Comparison of ENCODE assay signal across 28 cellular contexts in the genomic region with DNA sequence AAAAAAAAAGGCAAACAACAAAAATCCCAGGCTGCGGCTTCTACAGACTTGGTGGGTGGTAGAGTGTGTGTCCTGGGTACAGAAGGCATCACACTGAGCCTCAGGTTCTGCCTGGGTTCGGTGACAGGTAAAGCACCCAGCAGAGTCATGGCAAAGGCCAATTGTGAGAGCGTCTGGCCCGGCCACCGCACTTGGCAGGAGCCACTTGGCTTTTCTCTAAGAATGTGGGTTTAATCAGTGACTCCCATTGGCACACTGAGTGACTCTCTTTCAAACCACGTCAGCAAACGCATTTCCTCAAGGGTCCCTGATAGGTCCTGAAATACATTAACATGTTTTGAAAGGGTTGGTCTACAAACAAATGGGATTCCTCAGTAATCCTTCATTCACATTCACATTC. TPM values are rescaled to one million over a fixed set of nuclear protein-coding genes. Genes with fewer than 3 reads are reported as not detected.
"Had no signal": no experiment of that assay in that cellular context is flagged by ENCODE, and none has a peak within 500 bp of the region (broad histone marks: within the 10 kb centered on the region; RNA-seq: fewer than 3 reads in every experiment).

No MANE protein-coding gene starts in this region.

- H3K4me3 ChIP-seq: hepatocyte, lung, neural progenitor cell, skin epidermis, stomach, thoracic aorta, tibial artery, upper lobe of right lung had no signal

- DNase-seq: islet precursor cell; mesendoderm; naive B cell; natural killer cell; nephron progenitor cell; occipital lobe; right cardiac atrium; stimulated activated CD4-positive, alpha-beta T cell treated with anti-CD3 and anti-CD28 coated beads, Interleukin-12 subunit alpha, Interleukin-12 subunit beta, amount 100 ng/mL, for 4 hours; stimulated activated CD4-positive, alpha-beta T cell treated with anti-CD3 and anti-CD28 coated beads, Interleukin-15, amount 100 ng/mL, for 24 hours; stimulated activated CD4-positive, alpha-beta T cell treated with anti-CD3 and anti-CD28 coated beads, Interleukin-2, amount 100 ng/mL, for 24 hours; stimulated activated CD4-positive, alpha-beta T cell treated with anti-CD3 and anti-CD28 coated beads, Interleukin-4, amount 100 ng/mL, for 1 hour; stimulated activated naive B cell treated with anti-CD40 and anti-IgM and Interleukin-4, amounts not matched to agents 10 μg/mL and 1 μg/mL and 100 μg/mL, for 72 hours; stimulated activated naive CD8-positive, alpha-beta T cell treated with anti-CD3 and anti-CD28 coated beads, Interleukin-15, Interleukin-2, amounts not matched to agents 100 U/mL and 50 U/mL, for 24 hours; stomach; tibial artery; trophoblast cell; upper lobe of right lung had no signal

- H3K9me3 ChIP-seq: neutrophil, thoracic aorta, upper lobe of right lung had no signal

- H3K4me1 ChIP-seq: neural progenitor cell, parathyroid adenoma, upper lobe of right lung had no signal

- H3K27ac ChIP-seq: hepatocyte, neural progenitor cell, neutrophil, parathyroid adenoma, skin epidermis, stomach, thoracic aorta, tibial artery, upper lobe of right lung had no signal

- H3K36me3 ChIP-seq: neural progenitor cell, neutrophil, stomach, thoracic aorta, tibial artery, upper lobe of right lung had no signal

- ATAC-seq: left lobe of liver; natural killer cell; sciatic nerve; stimulated activated naive B cell treated with anti-CD40 and anti-IgM and Interleukin-4, amounts not matched to agents 10 μg/mL and 1 μg/mL and 100 μg/mL, for 72 hours; stimulated activated naive CD8-positive, alpha-beta T cell treated with anti-CD3 and anti-CD28 coated beads, Interleukin-15, Interleukin-2, amounts not matched to agents 100 U/mL and 50 U/mL, for 24 hours; upper lobe of right lung had no signal

RNA-seq across cellular contexts. Expression of a gene that starts 17.0 kb away (rescaled TPM):
- total RNA-seq: osteocyte, pulmonary artery endothelial cell had no signal
